Comparison of ENCODE assay signal across 7 cellular contexts in genomic region chr1:145965119-145965744, GRCh38. TPM values are rescaled to one million over a fixed set of nuclear protein-coding genes. Genes with fewer than 3 reads are reported as not detected.
A peak's percentile ranks its signal among the peaks of the same experiment; 100 is the strongest.
DNase-seq lines count a peak whose midpoint lies in the region; ATAC-seq, FAIRE-seq and TF ChIP-seq lines count a peak whose summit lies in the region.

No MANE protein-coding gene starts in this region.

- H2AK9ac ChIP-seq in IMR-90 (replicated peaks; ENCODE audit: low read depth, low read length, poor library complexity): no peak overlapping the region

- dilution Hi-C loops in IMR-90 (cut with HindIII; ENCODE audit: low sequenced_read_pairs, unreplicated experiment) (no loop called here), keratinocyte (cut with MboI; ENCODE audit: extremely low pct_ligation_motif_present, low sequenced_read_pairs) (no loop called here)

- no peak overlapping the region; the same call in 1 of the 2 replicates for H3K4ac ChIP-seq in IMR-90 (ENCODE audit: low read depth, low read length)

- H3K4me1 Mint-ChIP-seq in activated naive CD8-positive, alpha-beta T cell treated with anti-CD3 and anti-CD28 coated beads, Interleukin-2, amount 10 ng/mL, durations not matched to agents 7 days and 5 days: peaks cover 30% of the 10 kb centered on the region

- H3K4me1 ChIP-seq in IMR-90 (ENCODE audit: control insufficient read depth, insufficient read depth, low read length): peaks cover 28% of the 10 kb centered on the region
- H3K4me1 ChIP-seq in keratinocyte (ENCODE audit: control insufficient read depth, extremely low read depth, insufficient read depth, low read length): peaks cover 35% of the 10 kb centered on the region
- H3K4me1 ChIP-seq in stomach smooth muscle (ENCODE audit: control insufficient read depth, insufficient read depth, low read length): peaks cover 35% of the 10 kb centered on the region

- FAIRE-seq in keratinocyte (lab: Jason Lieb, UNC): no peak

- H3K9me3 Mint-ChIP-seq in activated naive CD8-positive, alpha-beta T cell treated with anti-CD3 and anti-CD28 coated beads, Interleukin-2, amount 10 ng/mL, durations not matched to agents 7 days and 5 days: peaks cover 4% of the 10 kb centered on the region

- H3K27me3 ChIP-seq in IMR-90 (ENCODE audit: control insufficient read depth, insufficient read depth, low read length) (no peaks in the 10 kb centered on the region), keratinocyte (ENCODE audit: control insufficient read depth, extremely low read depth, insufficient read depth, low read length) (peaks cover 2% of the 10 kb centered on the region), stomach smooth muscle (ENCODE audit: control insufficient read depth in 1 of 2, insufficient read depth in 2 of 2, low read length in 2 of 2) (no peaks in the 10 kb centered on the region)

- H4K5ac ChIP-seq in IMR-90 (ENCODE audit: low read depth, low read length): no peak overlapping the region

- TF ChIP-seq RAD21 in IMR-90 (IDR thresholded peaks at IDR 0.05; ENCODE audit: low read length): no peak

- no peak overlapping the region for H2AFZ ChIP-seq in IMR-90 (replicated peaks; ENCODE audit: low read length, poor library complexity)
- peak overlapping the region; percentile 93 for H2AFZ ChIP-seq in keratinocyte (ENCODE audit: control insufficient read depth, low read length)

- H3K56ac ChIP-seq in IMR-90 (ENCODE audit: extremely low read depth, insufficient read depth, low read length): no peak overlapping the region

- POLR2A ChIA-PET in IMR-90 (lab: Charles Lee; ENCODE audit: unreplicated experiment): no interaction called here
- POLR2A ChIA-PET in activated naive CD8-positive, alpha-beta T cell treated with anti-CD3 and anti-CD28 coated beads, Interleukin-2, amount 10 ng/mL, durations not matched to agents 7 days and 5 days (lab: Charles Lee): interaction anchor here (1.0 to 6.8 kb wide), 18 partner anchors 8 to 106 kb away, joined by 3 to 76 read pairs (median 7); partner anchors contain the start of genes PEX11B, PIAS3, RBM8A and TXNIP

- no peaks in the 10 kb centered on the region for H3K36me3 ChIP-seq in IMR-90 (ENCODE audit: control insufficient read depth, insufficient read depth, low read length)
- no peaks in the 10 kb centered on the region for H3K36me3 ChIP-seq in keratinocyte (ENCODE audit: control insufficient read depth in 2 of 2, extremely low read depth in 1 of 2, insufficient read depth in 2 of 2, low read length in 2 of 2)
- H3K36me3 ChIP-seq in stomach smooth muscle (ENCODE audit: control insufficient read depth in 2 of 2, insufficient read depth in 2 of 2, low read length in 2 of 2): no peaks in the 10 kb centered on the region

- H3K36me3 Mint-ChIP-seq in activated naive CD8-positive, alpha-beta T cell treated with anti-CD3 and anti-CD28 coated beads, Interleukin-2, amount 10 ng/mL, durations not matched to agents 7 days and 5 days: peaks cover 15% of the 10 kb centered on the region

- H2BK5ac ChIP-seq in IMR-90 (ENCODE audit: low read depth, low read length, poor library complexity, severe bottlenecking): no peak overlapping the region

- H2BK120ac ChIP-seq in IMR-90 (ENCODE audit: low read depth, low read length): no peak overlapping the region

- no peak overlapping the region for H3K18ac ChIP-seq in IMR-90 (ENCODE audit: low read depth, low read length)

- peaks cover 10% of the 10 kb centered on the region for H3K9me1 ChIP-seq in IMR-90 (ENCODE audit: insufficient read depth, low read length)
- no peaks in the 10 kb centered on the region for H3K9me1 ChIP-seq in keratinocyte (ENCODE audit: control insufficient read depth, extremely low read depth, insufficient read depth, low read length)

- no peak overlapping the region for H2BK20ac ChIP-seq in IMR-90 (ENCODE audit: low read depth, low read length)

- peak overlapping the region; percentile 61 for H3K4me3 ChIP-seq in IMR-90 (ENCODE audit: insufficient read depth, low read depth, low read length)
- H3K4me3 ChIP-seq in keratinocyte (ENCODE audit: control insufficient read depth in 2 of 3, extremely low read depth in 1 of 3, insufficient read depth in 2 of 3, low read depth in 1 of 3, low read length in 3 of 3): peak overlapping the region; percentile 57 to 82 (median 77)
- peak overlapping the region; percentile 88 for H3K4me3 ChIP-seq in stomach smooth muscle (ENCODE audit: low read length in 2 of 2)

- no peaks in the 10 kb centered on the region for H3K27me3 Mint-ChIP-seq in activated naive CD8-positive, alpha-beta T cell treated with anti-CD3 and anti-CD28 coated beads, Interleukin-2, amount 10 ng/mL, durations not matched to agents 7 days and 5 days

- H3K14ac ChIP-seq in IMR-90 (replicated peaks; ENCODE audit: low read depth, low read length): peak overlapping the region; percentile 71; the same call in 1 of the 2 replicates

- peak overlapping the region; percentile 83; the same call in 1 of the 2 replicates for H3K9ac ChIP-seq in IMR-90 (ENCODE audit: low read depth, low read length)
- peak overlapping the region; percentile 79 for H3K9ac ChIP-seq in keratinocyte (ENCODE audit: control insufficient read depth, extremely low read depth, insufficient read depth, low read length)
- H3K9ac ChIP-seq in stomach smooth muscle (ENCODE audit: low read length in 2 of 2): peak overlapping the region; percentile 88 to 89

- peak overlapping the region; percentile 89; the same call in 1 of the 2 replicates for H3K23ac ChIP-seq in IMR-90 (ENCODE audit: low read depth, low read length)

- in situ Hi-C loops in IMR-90 (cut with MboI; ENCODE audit: low sequenced_read_pairs): loop anchor here (5.0 kb wide), 1 partner anchor 48 kb away; the partner anchor contains the start of gene PEX11B

- H4K20me1 ChIP-seq in IMR-90 (ENCODE audit: insufficient read depth, low read length) (no peaks in the 10 kb centered on the region), keratinocyte (ENCODE audit: control insufficient read depth, extremely low read depth, insufficient read depth, low read length) (no peaks in the 10 kb centered on the region)

- H3K9me3 ChIP-seq in IMR-90 (ENCODE audit: control insufficient read depth, insufficient read depth, low read length): peaks cover 2% of the 10 kb centered on the region
- no peaks in the 10 kb centered on the region for H3K9me3 ChIP-seq in keratinocyte (ENCODE audit: control insufficient read depth, low read depth, low read length)
- H3K9me3 ChIP-seq in stomach smooth muscle (ENCODE audit: control insufficient read depth in 2 of 2, low read length in 2 of 2): peaks cover 0 to 6% of the 10 kb centered on the region in 2 donors

- CTCF ChIA-PET in IMR-90 (lab: Yijun Ruan, JAX): interaction anchor here (1.9 to 2.2 kb wide), 2 partner anchors 13 to 74 kb away, joined by 6 to 18 read pairs; no protein-coding TSS in a partner anchor

- BruUV-seq in IMR-90 (replicated peaks; lab: Mats Ljungman, UMichigan): no TSS peak

- H3K27ac ChIP-seq in IMR-90 (ENCODE audit: insufficient read depth, low read length): no peak overlapping the region
- peak overlapping the region; percentile 66 for H3K27ac ChIP-seq in keratinocyte (ENCODE audit: control insufficient read depth, insufficient read depth, low read length)
- H3K27ac ChIP-seq in stomach smooth muscle (ENCODE audit: low read length): peak overlapping the region; percentile 74

- no peaks in the 10 kb centered on the region for H3K79me2 ChIP-seq in keratinocyte (ENCODE audit: control insufficient read depth, insufficient read depth, low read length)

- WGBS in IMR-90 (ENCODE audit: extremely low coverage in 2 of 2, insufficient read length in 1 of 2), 2 experiments: no CpG with 5 or more reads among the region's 5 CpGs

- intact Hi-C loops in IMR-90 (cut with micrococcal nuclease): loop anchor here (2.0 kb wide), 2 partner anchors 32 to 38 kb away; partner anchors contain the start of genes RBM8A and TXNIP

- no peak overlapping the region for H4K91ac ChIP-seq in IMR-90 (ENCODE audit: insufficient read depth, low read depth, low read length)

- H3K79me1 ChIP-seq in IMR-90 (ENCODE audit: low read depth in 1 of 2, low read length in 2 of 2): peaks cover 3 to 38% of the 10 kb centered on the region in 2 experiments; a peak in 3 of 4 replicates

- H3K4me3 Mint-ChIP-seq in activated naive CD8-positive, alpha-beta T cell treated with anti-CD3 and anti-CD28 coated beads, Interleukin-2, amount 10 ng/mL, durations not matched to agents 7 days and 5 days: peak overlapping the region; percentile 94

- no peak for TF ChIP-seq POLR2A in IMR-90 (IDR thresholded peaks at IDR 0.05; ENCODE audit: low read depth, low read length)
- no peak for TF ChIP-seq POLR2A in erythroblast (IDR thresholded peaks at IDR 0.05; ENCODE audit: low read length)

- ATAC-seq in IMR-90 (ENCODE audit: low read depth) (no peak), GM21360 (IDR thresholded peaks at IDR 0.05; ENCODE audit: unreplicated experiment) (no peak)
- no peak for ATAC-seq in activated naive CD8-positive, alpha-beta T cell treated with anti-CD3 and anti-CD28 coated beads, Interleukin-2, amount 10 ng/mL, durations not matched to agents 7 days and 5 days (ENCODE audit: low read depth)

- TF ChIP-seq CTCF in IMR-90 (conservative IDR thresholded peaks at IDR 0.05; ENCODE audit: low read depth, low read length): no peak
- no peak for TF ChIP-seq CTCF in keratinocyte (optimal IDR thresholded peaks at IDR 0.05 in 1 of 3, IDR thresholded peaks at IDR 0.05 in 1 of 3, conservative IDR thresholded peaks at IDR 0.05 in 1 of 3; ENCODE audit: extremely low read depth in 1 of 3, insufficient read depth in 2 of 3, low read length in 3 of 3)

- H2BK15ac ChIP-seq in IMR-90 (ENCODE audit: low read depth, low read length): no peak overlapping the region

- H4K8ac ChIP-seq in IMR-90 (ENCODE audit: low read depth in 2 of 2, low read length in 2 of 2): peak overlapping the region; percentile 79 to 94; a peak in 1 of 4 replicates

- H3K4me2 ChIP-seq in IMR-90 (ENCODE audit: low read depth, low read length) (peak overlapping the region; percentile 52), keratinocyte (ENCODE audit: control insufficient read depth, extremely low read depth, insufficient read depth, low read depth, low read length) (peak overlapping the region; percentile 92)

- H3K27ac Mint-ChIP-seq in activated naive CD8-positive, alpha-beta T cell treated with anti-CD3 and anti-CD28 coated beads, Interleukin-2, amount 10 ng/mL, durations not matched to agents 7 days and 5 days: peak overlapping the region; percentile 94

- no peak overlapping the region for H2AK5ac ChIP-seq in IMR-90 (ENCODE audit: low read depth, low read length)

- no peak for DNase-seq in IMR-90
- no peak for DNase-seq in activated naive CD8-positive, alpha-beta T cell treated with anti-CD3 and anti-CD28 coated beads, Interleukin-2, amount 10 ng/mL, durations not matched to agents 7 days and 5 days
- no peak for DNase-seq in keratinocyte (ENCODE audit: low read depth, low spot score)
- DNase-seq in erythroblast (lab: John Stamatoyannopoulos, UW): no peak
- DNase-seq in activated CD4-positive, CD25-positive, alpha-beta regulatory T cell treated with anti-CD3 and anti-CD28 coated beads, Interleukin-2, amount 50 U/mL, for 72 hours: no peak

RNA-seq across cellular contexts. Expression of gene POLR3GL, which starts 0.7 kb away (rescaled TPM):
- 7.9 and 10.3 TPM in 2 replicates for total RNA-seq in IMR-90 (2012; rRNA removed)
- polyA plus RNA-seq in IMR-90 (2012; rRNA removed) (15.3 and 16.3 TPM in 2 replicates), keratinocyte (8.1 to 14.0 TPM (median 10.0 TPM) in 3 replicates)
- 7.8 and 9.4 TPM in 2 replicates for polyA plus RNA-seq in IMR-90 (2012; cell fraction: cytosol; rRNA removed)
- 4.0 and 8.8 TPM in 2 replicates for polyA plus RNA-seq in IMR-90 (2012; cell fraction: nucleus; rRNA removed; ENCODE audit: low replicate concordance)
- total RNA-seq in activated naive CD8-positive, alpha-beta T cell treated with anti-CD3 and anti-CD28 coated beads, Interleukin-2, amount 10 ng/mL, durations not matched to agents 7 days and 5 days: 10 to 100 TPM; 32.6 to 34.9 TPM
- 8.0 TPM for polyA plus RNA-seq in keratinocyte (2011; ENCODE audit: low read depth)
- 11.0 and 11.3 TPM in 2 replicates for polyA plus RNA-seq in keratinocyte (2011; cell fraction: cytosol; rRNA removed)
- 6.8 and 8.9 TPM in 2 replicates for polyA plus RNA-seq in keratinocyte (2011; cell fraction: nucleus; rRNA removed)
- 9.6 and 16.1 TPM in 2 replicates for polyA plus RNA-seq in keratinocyte (2012; ENCODE audit: low replicate concordance)
- polyA minus RNA-seq in keratinocyte: 3.7 to 6.9 TPM (median 4.3 TPM) in 3 replicates
- 5.8 TPM for polyA minus RNA-seq in keratinocyte (2011; cell fraction: cytosol; rRNA and poly(A)+ RNA removed)
- 1.9 and 3.1 TPM in 2 replicates for polyA minus RNA-seq in keratinocyte (2011; cell fraction: nucleus; rRNA and poly(A)+ RNA removed)

RNA-seq across cellular contexts. Expression of gene ANKRD34A, which starts 0.9 kb away (rescaled TPM):
- total RNA-seq in IMR-90 (2012; rRNA removed): 0.56 and 0.90 TPM in 2 replicates
- polyA plus RNA-seq in IMR-90 (2012; rRNA removed): 1.9 and 2.3 TPM in 2 replicates
- polyA plus RNA-seq in IMR-90 (2012; cell fraction: cytosol; rRNA removed): 1.6 and 1.9 TPM in 2 replicates
- polyA plus RNA-seq in IMR-90 (2012; cell fraction: nucleus; rRNA removed; ENCODE audit: low replicate concordance): 2.6 and 2.9 TPM in 2 replicates
- total RNA-seq in activated naive CD8-positive, alpha-beta T cell treated with anti-CD3 and anti-CD28 coated beads, Interleukin-2, amount 10 ng/mL, durations not matched to agents 7 days and 5 days: 1 to 10 TPM; 2.2 to 2.8 TPM
- 0.53 to 0.83 TPM (median 0.66 TPM) in 3 replicates for polyA plus RNA-seq in keratinocyte
- not detected for polyA plus RNA-seq in keratinocyte (2011; ENCODE audit: low read depth)
- polyA plus RNA-seq in keratinocyte (2011; cell fraction: cytosol; rRNA removed): 0.46 and 0.81 TPM in 2 replicates
- polyA plus RNA-seq in keratinocyte (2011; cell fraction: nucleus; rRNA removed): 1.5 and 1.6 TPM in 2 replicates
- 0.20 and 0.78 TPM in 2 replicates for polyA plus RNA-seq in keratinocyte (2012; ENCODE audit: low replicate concordance)
- 0.29 to 1.9 TPM (median 0.40 TPM) in 3 replicates for polyA minus RNA-seq in keratinocyte
- polyA minus RNA-seq in keratinocyte (2011; cell fraction: cytosol; rRNA and poly(A)+ RNA removed): 1.7 TPM
- 0.47 and 0.95 TPM in 2 replicates for polyA minus RNA-seq in keratinocyte (2011; cell fraction: nucleus; rRNA and poly(A)+ RNA removed)

RNA-seq across cellular contexts. Expression of gene LIX1L, which starts 7.4 kb away (rescaled TPM):
- total RNA-seq in IMR-90 (2012; rRNA removed): 14.7 and 18.3 TPM in 2 replicates
- polyA plus RNA-seq in IMR-90 (2012; rRNA removed): 26.9 and 28.8 TPM in 2 replicates
- polyA plus RNA-seq in IMR-90 (2012; cell fraction: cytosol; rRNA removed): 19.4 and 24.0 TPM in 2 replicates
- polyA plus RNA-seq in IMR-90 (2012; cell fraction: nucleus; rRNA removed; ENCODE audit: low replicate concordance): 7.0 and 14.4 TPM in 2 replicates
- total RNA-seq in activated naive CD8-positive, alpha-beta T cell treated with anti-CD3 and anti-CD28 coated beads, Interleukin-2, amount 10 ng/mL, durations not matched to agents 7 days and 5 days: 10 to 100 TPM; 54.0 to 57.5 TPM
- polyA plus RNA-seq in keratinocyte: 9.2 to 26.4 TPM (median 20.0 TPM) in 3 replicates
- polyA plus RNA-seq in keratinocyte (2011; ENCODE audit: low read depth): 0.77 TPM
- 16.8 and 21.1 TPM in 2 replicates for polyA plus RNA-seq in keratinocyte (2011; cell fraction: cytosol; rRNA removed)
- polyA plus RNA-seq in keratinocyte (2011; cell fraction: nucleus; rRNA removed): 12.9 and 13.4 TPM in 2 replicates
- polyA plus RNA-seq in keratinocyte (2012; ENCODE audit: low replicate concordance): 2.4 and 9.0 TPM in 2 replicates
- polyA minus RNA-seq in keratinocyte: 10.7 to 17.8 TPM (median 16.1 TPM) in 3 replicates
- 18.8 TPM for polyA minus RNA-seq in keratinocyte (2011; cell fraction: cytosol; rRNA and poly(A)+ RNA removed)
- polyA minus RNA-seq in keratinocyte (2011; cell fraction: nucleus; rRNA and poly(A)+ RNA removed): 5.2 and 8.9 TPM in 2 replicates

RNA-seq across cellular contexts. Expression of gene TXNIP, which starts 31.1 kb away (rescaled TPM):
- total RNA-seq in IMR-90 (2012; rRNA removed): 60.0 and 77.2 TPM in 2 replicates
- polyA plus RNA-seq in IMR-90 (2012; rRNA removed) (21.8 and 36.4 TPM in 2 replicates), keratinocyte (89.7 to 165 TPM (median 159 TPM) in 3 replicates)
- 26.3 and 27.4 TPM in 2 replicates for polyA plus RNA-seq in IMR-90 (2012; cell fraction: cytosol; rRNA removed)
- polyA plus RNA-seq in IMR-90 (2012; cell fraction: nucleus; rRNA removed; ENCODE audit: low replicate concordance): 16.0 and 36.0 TPM in 2 replicates
- total RNA-seq in activated naive CD8-positive, alpha-beta T cell treated with anti-CD3 and anti-CD28 coated beads, Interleukin-2, amount 10 ng/mL, durations not matched to agents 7 days and 5 days: 100 to 1,000 TPM; 678 to 725 TPM
- 41.9 TPM for polyA plus RNA-seq in keratinocyte (2011; ENCODE audit: low read depth)
- polyA plus RNA-seq in keratinocyte (2011; cell fraction: cytosol; rRNA removed): 55.4 and 104 TPM in 2 replicates
- 156 and 196 TPM in 2 replicates for polyA plus RNA-seq in keratinocyte (2011; cell fraction: nucleus; rRNA removed)
- 39.4 and 112 TPM in 2 replicates for polyA plus RNA-seq in keratinocyte (2012; ENCODE audit: low replicate concordance)
- 115 to 413 TPM (median 186 TPM) in 3 replicates for polyA minus RNA-seq in keratinocyte
- polyA minus RNA-seq in keratinocyte (2011; cell fraction: cytosol; rRNA and poly(A)+ RNA removed): 82.9 TPM
- polyA minus RNA-seq in keratinocyte (2011; cell fraction: nucleus; rRNA and poly(A)+ RNA removed): 106 and 162 TPM in 2 replicates

RNA-seq across cellular contexts. Expression of gene RBM8A, which starts 37.9 kb away (rescaled TPM):
- total RNA-seq in IMR-90 (2012; rRNA removed): 94.1 and 228 TPM in 2 replicates
- polyA plus RNA-seq in IMR-90 (2012; rRNA removed) (203 and 251 TPM in 2 replicates), keratinocyte (111 to 209 TPM (median 194 TPM) in 3 replicates)
- polyA plus RNA-seq in IMR-90 (2012; cell fraction: cytosol; rRNA removed): 38.0 and 140 TPM in 2 replicates
- polyA plus RNA-seq in IMR-90 (2012; cell fraction: nucleus; rRNA removed; ENCODE audit: low replicate concordance): 17.4 and 98.8 TPM in 2 replicates
- 100 to 1,000 TPM; 157 to 160 TPM for total RNA-seq in activated naive CD8-positive, alpha-beta T cell treated with anti-CD3 and anti-CD28 coated beads, Interleukin-2, amount 10 ng/mL, durations not matched to agents 7 days and 5 days
- polyA plus RNA-seq in keratinocyte (2011; ENCODE audit: low read depth): 280 TPM
- polyA plus RNA-seq in keratinocyte (2011; cell fraction: cytosol; rRNA removed): 143 and 166 TPM in 2 replicates
- polyA plus RNA-seq in keratinocyte (2011; cell fraction: nucleus; rRNA removed): 84.1 and 141 TPM in 2 replicates
- polyA plus RNA-seq in keratinocyte (2012; ENCODE audit: low replicate concordance): 168 and 229 TPM in 2 replicates
- 15.1 to 80.3 TPM (median 34.1 TPM) in 3 replicates for polyA minus RNA-seq in keratinocyte
- 63.5 TPM for polyA minus RNA-seq in keratinocyte (2011; cell fraction: cytosol; rRNA and poly(A)+ RNA removed)
- polyA minus RNA-seq in keratinocyte (2011; cell fraction: nucleus; rRNA and poly(A)+ RNA removed): 9.0 and 29.2 TPM in 2 replicates
